In the genomic region with DNA sequence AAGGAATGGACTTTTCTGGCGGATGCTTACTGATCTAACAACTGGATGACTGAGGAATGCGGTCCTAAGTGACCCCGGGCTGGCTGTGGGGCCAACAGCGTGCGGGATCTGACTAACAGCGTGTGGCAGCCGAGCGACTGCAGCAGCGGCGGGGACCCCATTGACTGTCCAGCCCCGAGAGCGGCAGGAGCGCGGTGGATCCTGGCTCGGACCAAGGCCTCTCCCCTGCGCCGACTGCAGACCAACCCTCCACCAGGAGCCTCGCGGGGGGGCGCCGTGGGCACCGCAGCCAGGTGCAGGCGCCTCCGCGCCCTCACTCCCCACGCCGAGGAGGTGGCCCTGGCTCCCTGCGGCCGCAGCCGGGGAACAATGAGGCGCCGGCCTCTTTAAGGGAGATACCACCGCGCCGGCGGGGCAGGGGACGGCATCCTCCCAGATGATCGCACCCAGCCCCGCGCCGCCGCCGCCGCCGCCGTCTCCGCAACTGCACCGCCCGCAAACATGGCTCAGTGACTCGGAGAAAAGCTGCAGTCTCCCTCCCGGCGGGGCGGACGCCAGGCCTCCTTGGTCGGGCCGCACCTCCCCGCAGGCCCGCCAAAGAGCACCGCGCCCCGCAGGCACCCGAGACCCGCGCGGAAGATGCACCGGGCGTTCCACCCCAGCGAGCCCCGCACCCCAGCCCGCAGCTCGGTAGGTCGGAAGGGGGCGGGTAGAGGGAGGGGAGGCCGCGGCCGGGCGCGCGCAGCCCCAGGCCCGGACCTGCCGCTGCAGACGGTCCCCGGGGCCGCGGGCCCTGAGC, we compare ENCODE assay signal across 8 cellular contexts. TPM values are rescaled to one million over a fixed set of nuclear protein-coding genes. Genes with fewer than 3 reads are reported as not detected.
DNase-seq lines count a peak whose midpoint lies in the region; ATAC-seq and TF ChIP-seq lines count a peak whose summit lies in the region.

No MANE protein-coding gene starts in this region.

- ATAC-seq in GM18873 (IDR thresholded peaks at IDR 0.05; ENCODE audit: low FRiP score, unreplicated experiment), result peak; percentile 39
- peak; percentile 32 for ATAC-seq in HG03103 (IDR thresholded peaks at IDR 0.05; ENCODE audit: low read depth, unreplicated experiment)
- ATAC-seq in lung (ENCODE audit: insufficient read depth, low FRiP score), result peak; percentile 61

- H3K9ac ChIP-seq in duodenal mucosa (ENCODE audit: low read depth in 1 of 2, low read length in 2 of 2), result peak overlapping the region; percentile 87 to 88

- H3K4me3 ChIP-seq in duodenal mucosa (ENCODE audit: low read depth in 1 of 2, low read length in 2 of 2) (peak overlapping the region; percentile 77 to 97), lung (peak overlapping the region; percentile 99)

- no peaks in the 10 kb centered on the region for H3K27me3 ChIP-seq in duodenal mucosa (ENCODE audit: control insufficient read depth in 1 of 2, insufficient read depth in 2 of 2, low read length in 2 of 2)
- no peaks in the 10 kb centered on the region for H3K27me3 ChIP-seq in lung (ENCODE audit: control insufficient read depth, insufficient read depth)

- H3K36me3 ChIP-seq in duodenal mucosa (ENCODE audit: control insufficient read depth in 1 of 2, insufficient read depth in 2 of 2, low read length in 2 of 2) (peaks cover 0 to 14% of the 10 kb centered on the region in 2 donors), lung (ENCODE audit: control insufficient read depth in 2 of 2, insufficient read depth in 2 of 2, low read length in 2 of 2) (no peaks in the 10 kb centered on the region)

- H3K4me1 ChIP-seq in duodenal mucosa (ENCODE audit: control insufficient read depth in 1 of 2, insufficient read depth in 2 of 2, low read length in 2 of 2), result peaks cover 25 to 37% of the 10 kb centered on the region in 2 donors
- H3K4me1 ChIP-seq in lung (ENCODE audit: control insufficient read depth in 2 of 2, insufficient read depth in 2 of 2, low read length in 2 of 2), result peaks cover 2 to 14% of the 10 kb centered on the region in 2 donors

- 0 to 1% methylated on average over 49 to 85 of the region's 85 CpGs for WGBS in lung, 2 donors

- peak overlapping the region; percentile 85 for H3K27ac ChIP-seq in duodenal mucosa (ENCODE audit: low read depth, low read length)
- peak overlapping the region; percentile 90 to 97 for H3K27ac ChIP-seq in lung (ENCODE audit: low read depth in 1 of 2, low read length in 1 of 2)

- H3K9me3 ChIP-seq in duodenal mucosa (ENCODE audit: control insufficient read depth in 1 of 2, low read length in 2 of 2) (no peaks in the 10 kb centered on the region), lung (ENCODE audit: control insufficient read depth in 2 of 2, insufficient read depth in 1 of 2, low read length in 1 of 2) (peaks cover 0 to 2% of the 10 kb centered on the region in 2 donors)

- TF ChIP-seq CTCF in lung (IDR thresholded peaks at IDR 0.05; ENCODE audit: control extremely low read depth, extremely low read depth), result no peak

- DNase-seq in AG08396 (ENCODE audit: low spot score) (peak; percentile 84), NCI-H510A (lab: John Stamatoyannopoulos, UW) (peak; percentile 71), lung (ENCODE audit: low spot score) (peak; percentile 80)
- peak; percentile 72 to 75 for DNase-seq in activated CD4-positive, alpha-beta T cell treated with anti-CD3 and anti-CD28 coated beads, Interleukin-2, amount 50 U/mL, for 48 hours
- DNase-seq in stimulated activated CD4-positive, alpha-beta T cell treated with anti-CD3 and anti-CD28 coated beads, TNF-alpha, amount 100 ng/mL, for 4 hours (ENCODE audit: low read depth in 3 of 3), result peak; percentile 48 to 53 (median 52)

RNA-seq across cellular contexts. Expression of gene PDIK1L, which starts 0.7 kb away (rescaled TPM):
- 10 to 100 TPM in 1 of 2 donors, 1 to 10 TPM in 1; 9.8 to 15.4 TPM for total RNA-seq in lung
- polyA plus RNA-seq in lung, result 1 to 10 TPM; 2.9 TPM

RNA-seq across cellular contexts. Expression of gene TRIM63, which starts 43.5 kb away (rescaled TPM):
- total RNA-seq in lung, result under 1 TPM; 0.25 to 0.31 TPM
- under 1 TPM; 0.12 to 0.14 TPM for polyA plus RNA-seq in lung

RNA-seq across cellular contexts. Expression of gene FAM110D, which starts 47.9 kb away (rescaled TPM):
- 1 to 10 TPM; 1.1 to 3.2 TPM for total RNA-seq in lung
- 1 to 10 TPM; 3.1 to 3.4 TPM for polyA plus RNA-seq in lung

RNA-seq across cellular contexts. Expression of gene C1orf232, which starts 57.8 kb away (rescaled TPM):
- not detected for total RNA-seq in lung
- polyA plus RNA-seq in lung, result not detected

RNA-seq across cellular contexts. Expression of gene ZNF593, which starts 58.8 kb away (rescaled TPM):
- 10 to 100 TPM; 19.7 to 32.8 TPM for total RNA-seq in lung
- 100 to 1,000 TPM in 1 of 2 donors, 10 to 100 TPM in 1; 90.4 to 140 TPM for polyA plus RNA-seq in lung

Comparison
In these comparisons a context has a peak if more than half of its experiments do, and no peak if none do; other contexts are left out.
1. Peak in every context shown above with its lines: DNase-seq, ATAC-seq, H3K4me3 ChIP-seq and H3K27ac ChIP-seq.